In the genomic region with DNA sequence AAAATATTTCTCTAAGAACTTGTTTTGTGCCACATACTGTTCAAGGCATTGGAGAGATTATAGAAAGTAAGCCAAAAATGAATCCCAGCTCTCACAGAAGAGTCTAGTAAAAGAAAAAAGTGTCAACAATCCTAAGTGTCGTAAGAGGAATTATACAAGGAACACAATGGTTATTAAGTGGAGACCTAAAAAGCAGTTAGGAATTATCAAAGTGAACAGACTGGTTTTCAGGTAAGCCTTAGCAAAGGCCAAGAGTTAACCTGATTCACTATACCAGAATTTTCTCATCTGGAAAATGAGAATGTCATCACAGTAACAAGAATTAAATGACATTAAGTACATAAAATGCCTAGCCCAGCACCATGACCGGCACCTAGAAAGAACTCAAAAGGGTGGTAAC, we compare ENCODE assay signal across 12 cellular contexts.
"Had no signal": no experiment of that assay in that cellular context is flagged by ENCODE, and none has a peak within 500 bp of the region (broad histone marks: within the 10 kb centered on the region; RNA-seq: fewer than 3 reads in every experiment).

No MANE protein-coding gene starts in this region.

- H3K27ac Mint-ChIP-seq: activated T-helper 1 cell treated with anti-CD3 and anti-CD28 coated beads, Interleukin-12 subunit alpha, Interleukin-12 subunit beta, Interleukin-2, Interleukin-4 antibody, amounts not matched to agents 30 ng/mL and 10 ng/mL and 1 ng/mL, durations not matched to agents 14 hours and 24 hours and 36 hours; brain had no signal

- ATAC-seq: activated naive CD4-positive, alpha-beta T cell treated with anti-CD3 and anti-CD28 coated beads, Interleukin-2, amount 50 U/mL, for 72 hours; sciatic nerve had no signal

- DNase-seq: activated CD4-positive, alpha-beta T cell treated with anti-CD3 and anti-CD28 coated beads, Interleukin-2, amount 50 U/mL, for 48 hours; activated CD4-positive, CD25-positive, alpha-beta regulatory T cell treated with anti-CD3 and anti-CD28 coated beads, Interleukin-2, amount 50 U/mL, for 72 hours; foreskin fibroblast; glutamatergic neuron; kidney glomerular epithelial cell; ovary; stimulated activated CD4-positive, alpha-beta T cell treated with anti-CD3 and anti-CD28 coated beads, Interleukin-1b, Interleukin-23, amount 100 ng/mL, for 48 hours had no signal

- H3K4me3 Mint-ChIP-seq: activated T-helper 1 cell treated with anti-CD3 and anti-CD28 coated beads, Interleukin-12 subunit alpha, Interleukin-12 subunit beta, Interleukin-2, Interleukin-4 antibody, amounts not matched to agents 30 ng/mL and 10 ng/mL and 1 ng/mL, durations not matched to agents 14 hours and 24 hours and 36 hours; brain; central memory CD8-positive, alpha-beta T cell had no signal

- H3K9me3 Mint-ChIP-seq: activated naive CD4-positive, alpha-beta T cell treated with anti-CD3 and anti-CD28 coated beads, Interleukin-2, amount 50 U/mL, for 72 hours; activated T-helper 1 cell treated with anti-CD3 and anti-CD28 coated beads, Interleukin-12 subunit alpha, Interleukin-12 subunit beta, Interleukin-2, Interleukin-4 antibody, amounts not matched to agents 30 ng/mL and 10 ng/mL and 1 ng/mL, durations not matched to agents 14 hours and 24 hours and 36 hours; brain; central memory CD8-positive, alpha-beta T cell had no signal

- H3K27me3 Mint-ChIP-seq: brain; central memory CD8-positive, alpha-beta T cell had no signal
